Comparison of ENCODE assay signal across 20 cellular contexts in genomic region chr11:85749884-85750283, GRCh38.
DNase-seq lines count a peak whose midpoint lies in the region; ATAC-seq and TF ChIP-seq lines count a peak whose summit lies in the region.
"Had no signal": no experiment of that assay in that cellular context is flagged by ENCODE, and none has a peak within 500 bp of the region (broad histone marks: within the 10 kb centered on the region; RNA-seq: fewer than 3 reads in every experiment).

No MANE protein-coding gene starts in this region.

- H3K36me3 Mint-ChIP-seq in CD4-positive, CD25-positive, alpha-beta regulatory T cell, result no peaks in the 10 kb centered on the region
- H3K36me3 Mint-ChIP-seq in CD8-positive, alpha-beta T cell, result peaks cover 8% of the 10 kb centered on the region
- peaks cover 80% of the 10 kb centered on the region for H3K36me3 Mint-ChIP-seq in activated CD4-positive, alpha-beta memory T cell treated with anti-CD3 and anti-CD28 coated beads, Interleukin-2, amount 10 ng/mL, durations not matched to agents 7 days and 5 days (ENCODE audit: low read depth)
- H3K36me3 Mint-ChIP-seq: stimulated activated naive B cell treated with anti-CD40 and anti-IgM and Interleukin-4, amounts not matched to agents 10 μg/mL and 1 μg/mL and 100 μg/mL, for 72 hours had no signal

- peaks cover 6% of the 10 kb centered on the region for H3K27me3 Mint-ChIP-seq in CD4-positive, CD25-positive, alpha-beta regulatory T cell
- no peaks in the 10 kb centered on the region for H3K27me3 Mint-ChIP-seq in CD8-positive, alpha-beta T cell (ENCODE audit: low read depth)
- H3K27me3 Mint-ChIP-seq in activated CD4-positive, alpha-beta memory T cell treated with anti-CD3 and anti-CD28 coated beads, Interleukin-2, amount 10 ng/mL, durations not matched to agents 7 days and 5 days, result no peaks in the 10 kb centered on the region
- H3K27me3 Mint-ChIP-seq: stimulated activated naive B cell treated with anti-CD40 and anti-IgM and Interleukin-4, amounts not matched to agents 10 μg/mL and 1 μg/mL and 100 μg/mL, for 72 hours had no signal

- peak in 1 of 3 donors; percentile 48 for DNase-seq in CD4-positive, CD25-positive, alpha-beta regulatory T cell
- DNase-seq in CD8-positive, alpha-beta T cell, result peak in 1 of 7 experiments; percentile 7
- DNase-seq in activated CD4-positive, alpha-beta memory T cell treated with anti-CD3 and anti-CD28 coated beads, Interleukin-2, amount 10 ng/mL, durations not matched to agents 7 days and 5 days, result peak; percentile 22
- no peak for DNase-seq in esophagus squamous epithelium (lab: John Stamatoyannopoulos, UW)
- DNase-seq in DMS153 (lab: John Stamatoyannopoulos, UW), result no peak
- DNase-seq in NCI-H1092 (lab: John Stamatoyannopoulos, UW), result no peak
- DNase-seq in AG08396 (ENCODE audit: low spot score), result no peak
- DNase-seq in LoVo (ENCODE audit: low spot score), result no peak
- DNase-seq: activated CD4-positive, CD25-positive, alpha-beta regulatory T cell treated with anti-CD3 and anti-CD28 coated beads, Interleukin-2, amount 50 U/mL, for 72 hours; adrenal gland; Caco-2; mammary epithelial cell; NCI-H1048; NCI-H187 treated with DMSO at 0.1 percent for 48 hours; NCI-H774; occipital lobe; stimulated activated naive B cell treated with anti-CD40 and anti-IgM and Interleukin-4, amounts not matched to agents 10 μg/mL and 1 μg/mL and 100 μg/mL, for 72 hours; trophoblast cell had no signal

- peaks cover 67% of the 10 kb centered on the region for H3K4me1 ChIP-seq in CD4-positive, CD25-positive, alpha-beta regulatory T cell (ENCODE audit: control insufficient read depth, insufficient read depth, low read length, poor library complexity, severe bottlenecking)
- H3K4me1 ChIP-seq in CD8-positive, alpha-beta T cell (ENCODE audit: insufficient read depth, low read length), result peaks cover 68% of the 10 kb centered on the region
- peaks cover 0 to 46% (median 15%) of the 10 kb centered on the region in 3 donors for H3K4me1 ChIP-seq in esophagus squamous epithelium
- H3K4me1 ChIP-seq: Caco-2 had no signal

- H3K9me3 Mint-ChIP-seq in CD4-positive, CD25-positive, alpha-beta regulatory T cell, result peaks cover 0 to 2% (median 0%) of the 10 kb centered on the region in 7 donors
- no peaks in the 10 kb centered on the region for H3K9me3 Mint-ChIP-seq in CD8-positive, alpha-beta T cell
- H3K9me3 Mint-ChIP-seq in activated CD4-positive, alpha-beta memory T cell treated with anti-CD3 and anti-CD28 coated beads, Interleukin-2, amount 10 ng/mL, durations not matched to agents 7 days and 5 days, result no peaks in the 10 kb centered on the region
- H3K9me3 Mint-ChIP-seq: stimulated activated naive B cell treated with anti-CD40 and anti-IgM and Interleukin-4, amounts not matched to agents 10 μg/mL and 1 μg/mL and 100 μg/mL, for 72 hours had no signal

- H3K9me3 ChIP-seq in CD4-positive, CD25-positive, alpha-beta regulatory T cell (ENCODE audit: control insufficient read depth in 2 of 2, low read length in 2 of 2), result no peaks in the 10 kb centered on the region
- H3K9me3 ChIP-seq in CD8-positive, alpha-beta T cell (ENCODE audit: low read length), result no peaks in the 10 kb centered on the region
- no peaks in the 10 kb centered on the region for H3K9me3 ChIP-seq in esophagus squamous epithelium
- H3K9me3 ChIP-seq: adrenal gland, Caco-2 had no signal

- H3K4me3 Mint-ChIP-seq in CD4-positive, CD25-positive, alpha-beta regulatory T cell, result peak overlapping the region in 3 of 4 donors; percentile 49 to 88 (median 68)
- peak overlapping the region; percentile 53 for H3K4me3 Mint-ChIP-seq in CD8-positive, alpha-beta T cell
- peak overlapping the region; percentile 46 for H3K4me3 Mint-ChIP-seq in activated CD4-positive, alpha-beta memory T cell treated with anti-CD3 and anti-CD28 coated beads, Interleukin-2, amount 10 ng/mL, durations not matched to agents 7 days and 5 days
- H3K4me3 Mint-ChIP-seq: stimulated activated naive B cell treated with anti-CD40 and anti-IgM and Interleukin-4, amounts not matched to agents 10 μg/mL and 1 μg/mL and 100 μg/mL, for 72 hours had no signal

- intact Hi-C loops in CD8-positive, alpha-beta T cell (cut with DNase I, micrococcal nuclease), result loop anchor here (1.0 to 10.0 kb wide), 4 partner anchors 9 to 1285 kb away; partner anchors contain the start of genes PICALM (in 2 of the 2) and TMEM135 (in 1 of the 2)
- intact Hi-C loops in esophagus squamous epithelium (cut with DNase I), result no loop called here

- peak overlapping the region; percentile 20 for H3K4me3 ChIP-seq in CD4-positive, CD25-positive, alpha-beta regulatory T cell (ENCODE audit: low read depth, low read length)
- no peak overlapping the region for H3K4me3 ChIP-seq in CD8-positive, alpha-beta T cell (ENCODE audit: low read depth, low read length)
- H3K4me3 ChIP-seq in esophagus squamous epithelium, result no peak overlapping the region
- H3K4me3 ChIP-seq: adrenal gland, coronary artery, skin epidermis had no signal

- H3K27ac ChIP-seq in CD4-positive, CD25-positive, alpha-beta regulatory T cell (ENCODE audit: insufficient read depth, low read length, poor library complexity, severe bottlenecking), result no peak overlapping the region
- H3K27ac ChIP-seq in CD8-positive, alpha-beta T cell (ENCODE audit: low read depth, low read length), result no peak overlapping the region
- peak overlapping the region in 3 of 4 donors; percentile 13 to 36 (median 16) for H3K27ac ChIP-seq in esophagus squamous epithelium
- H3K27ac ChIP-seq: adrenal gland had no signal

- no peaks in the 10 kb centered on the region for H3K36me3 ChIP-seq in CD4-positive, CD25-positive, alpha-beta regulatory T cell (ENCODE audit: control insufficient read depth, insufficient read depth, low read length)
- H3K36me3 ChIP-seq in CD8-positive, alpha-beta T cell (ENCODE audit: insufficient read depth, low read length), result no peaks in the 10 kb centered on the region
- H3K36me3 ChIP-seq in esophagus squamous epithelium, result no peaks in the 10 kb centered on the region
- H3K36me3 ChIP-seq: adrenal gland had no signal

- no peaks in the 10 kb centered on the region for H3K27me3 ChIP-seq in CD4-positive, CD25-positive, alpha-beta regulatory T cell (ENCODE audit: control insufficient read depth, insufficient read depth, low read length)
- H3K27me3 ChIP-seq in CD8-positive, alpha-beta T cell (ENCODE audit: insufficient read depth, low read length), result no peaks in the 10 kb centered on the region
- H3K27me3 ChIP-seq in esophagus squamous epithelium, result no peaks in the 10 kb centered on the region
- H3K27me3 ChIP-seq: adrenal gland had no signal

- no peak for TF ChIP-seq POLR2A in esophagus squamous epithelium (IDR thresholded peaks at IDR 0.05)

- no peak for TF ChIP-seq CTCF in CD8-positive, alpha-beta T cell (IDR thresholded peaks at IDR 0.05)
- no peak for TF ChIP-seq CTCF in esophagus squamous epithelium (IDR thresholded peaks at IDR 0.05)

- CTCF ChIA-PET in CD8-positive, alpha-beta T cell (lab: Charles Lee), result interaction anchor here (1.5 kb wide), 1 partner anchor 55 kb away, joined by 3 read pairs; no protein-coding TSS in a partner anchor
- CTCF ChIA-PET in activated CD4-positive, alpha-beta memory T cell treated with anti-CD3 and anti-CD28 coated beads, Interleukin-2, amount 10 ng/mL, durations not matched to agents 7 days and 5 days (lab: Charles Lee), result interaction anchor here (1.0 to 1.2 kb wide), 2 partner anchors 35 to 76 kb away, joined by 3 read pairs; no protein-coding TSS in a partner anchor

- peak overlapping the region in 2 of 3 donors; percentile 96 for H3K27ac Mint-ChIP-seq in CD4-positive, CD25-positive, alpha-beta regulatory T cell
- peak overlapping the region; percentile 95 for H3K27ac Mint-ChIP-seq in CD8-positive, alpha-beta T cell
- H3K27ac Mint-ChIP-seq in activated CD4-positive, alpha-beta memory T cell treated with anti-CD3 and anti-CD28 coated beads, Interleukin-2, amount 10 ng/mL, durations not matched to agents 7 days and 5 days, result peak overlapping the region; percentile 94
- H3K27ac Mint-ChIP-seq: stimulated activated naive B cell treated with anti-CD40 and anti-IgM and Interleukin-4, amounts not matched to agents 10 μg/mL and 1 μg/mL and 100 μg/mL, for 72 hours had no signal

- POLR2A ChIA-PET in CD8-positive, alpha-beta T cell (lab: Charles Lee), result interaction anchor here (1.0 kb wide), 2 partner anchors 82 to 105 kb away, joined by 3 to 4 read pairs; partner anchors contain the start of gene CCDC83
- POLR2A ChIA-PET in activated CD4-positive, alpha-beta memory T cell treated with anti-CD3 and anti-CD28 coated beads, Interleukin-2, amount 10 ng/mL, durations not matched to agents 7 days and 5 days (lab: Charles Lee), result interaction anchor here (0.8 to 2.8 kb wide), 8 partner anchors 12 to 102 kb away, joined by 3 to 15 read pairs (median 6); partner anchors contain the start of genes CREBZF, SYTL2 and TMEM126A

- ATAC-seq in CD4-positive, CD25-positive, alpha-beta regulatory T cell (ENCODE audit: low read depth in 2 of 2), result no peak
- ATAC-seq in CD8-positive, alpha-beta T cell, result no peak
- ATAC-seq: stimulated activated naive B cell treated with anti-CD40 and anti-IgM and Interleukin-4, amounts not matched to agents 10 μg/mL and 1 μg/mL and 100 μg/mL, for 72 hours had no signal

- WGBS in esophagus squamous epithelium, 2 donors, result 73 to 76% methylated on average over 2 of the region's 2 CpGs

- peaks cover 48 to 89% (median 72%) of the 10 kb centered on the region in 4 donors for H3K4me1 Mint-ChIP-seq in CD4-positive, CD25-positive, alpha-beta regulatory T cell
- peaks cover 85% of the 10 kb centered on the region for H3K4me1 Mint-ChIP-seq in CD8-positive, alpha-beta T cell (ENCODE audit: low read depth)
- H3K4me1 Mint-ChIP-seq in activated CD4-positive, alpha-beta memory T cell treated with anti-CD3 and anti-CD28 coated beads, Interleukin-2, amount 10 ng/mL, durations not matched to agents 7 days and 5 days, result peaks cover 95% of the 10 kb centered on the region

Comparison
In these comparisons a context has a peak if more than half of its experiments do, and no peak if none do; other contexts are left out.
1. H3K27ac ChIP-seq: peak in esophagus squamous epithelium (3 of 4); none in CD4-positive, CD25-positive, alpha-beta regulatory T cell (single experiment) and CD8-positive, alpha-beta T cell (single experiment).
2. Peak in every context shown above with its lines, with median percentiles within 50 percentile points of each other: H3K27ac Mint-ChIP-seq and H3K4me3 Mint-ChIP-seq.